12 cellular contexts compared by ENCODE assay signal in genomic region chr11:299951-300735, GRCh38. TPM values are rescaled to one million over a fixed set of nuclear protein-coding genes. Genes with fewer than 3 reads are reported as not detected.
DNase-seq lines count a peak whose midpoint lies in the region; ATAC-seq, FAIRE-seq and TF ChIP-seq lines count a peak whose summit lies in the region.
"Had no signal": no experiment of that assay in that cellular context is flagged by ENCODE, and none has a peak within 500 bp of the region (broad histone marks: within the 10 kb centered on the region; RNA-seq: fewer than 3 reads in every experiment).

No MANE protein-coding gene starts in this region.

- POLR2A ChIA-PET in GM12878 (lab: Charles Lee): no interaction called here

- peaks cover 17% of the 10 kb centered on the region for H3K4me1 ChIP-seq in GM12878 (ENCODE audit: control insufficient read depth, insufficient read depth, low read length)

- no peak overlapping the region for H3K9ac ChIP-seq in GM12878 (ENCODE audit: control insufficient read depth, insufficient read depth, low read length)

- FAIRE-seq in GM12878 (lab: Jason Lieb, UNC) (no peak), HTR-8/SVneo (lab: Jason Lieb, UNC) (no peak)

- no peaks in the 10 kb centered on the region for H3K36me3 ChIP-seq in H7 (replicated peaks; ENCODE audit: control insufficient read depth, insufficient read depth, low read length)
- H3K36me3 ChIP-seq in GM12878 (ENCODE audit: control insufficient read depth in 2 of 2, insufficient read depth in 2 of 2, low read length in 1 of 2): no peaks in the 10 kb centered on the region
- no peaks in the 10 kb centered on the region for H3K36me3 ChIP-seq in kidney epithelial cell (ENCODE audit: control insufficient read depth, insufficient read depth, low read length)
- H3K36me3 ChIP-seq: HAP-1 had no signal

- H2AFZ ChIP-seq in GM12878 (ENCODE audit: control insufficient read depth, low read depth, low read length): no peak overlapping the region

- intact Hi-C loops in GM12878 (cut with micrococcal nuclease; ENCODE audit: unreplicated experiment) (loop anchor here (10.0 kb wide), 1 partner anchor 145 kb away; the partner anchor contains the start of gene ANO9), dorsolateral prefrontal cortex (cut with DNase I) (loop anchor here in 1 of 2 donors (5.0 kb wide), 1 partner anchor 57 kb away; no protein-coding TSS in a partner anchor)

- TF ChIP-seq CTCF in GM12878 (IDR thresholded peaks at IDR 0.05 in 2 of 3, conservative IDR thresholded peaks at IDR 0.05 in 1 of 3; ENCODE audit: control insufficient read depth in 2 of 3, extremely low read depth in 1 of 3, insufficient read depth in 1 of 3, low read depth in 3 of 3, low read length in 3 of 3): peak; percentile 11 to 32 (median 22); a peak in 3 of 6 replicates
- TF ChIP-seq CTCF in kidney epithelial cell (IDR thresholded peaks at IDR 0.05; ENCODE audit: insufficient read depth, low read length, poor library complexity, severe bottlenecking): peak; percentile 30
- TF ChIP-seq CTCF in dorsolateral prefrontal cortex (IDR thresholded peaks at IDR 0.05 in 54 of 56, conservative IDR thresholded peaks at IDR 0.05 in 2 of 56; ENCODE audit: low read depth in 1 of 56, partially characterized antibody in 56 of 56): no peak

- in situ Hi-C loops in GM12878 (cut with MboI): no loop called here

- peak; percentile 36 for ATAC-seq in GM12878
- no peak for ATAC-seq in GM18861 (IDR thresholded peaks at IDR 0.05; ENCODE audit: unreplicated experiment)

- TF ChIP-seq POLR2A in GM12878 (IDR thresholded peaks at IDR 0.05; ENCODE audit: low read depth, low read length): no peak

- no peak for TF ChIP-seq EP300 in GM12878 (IDR thresholded peaks at IDR 0.05; ENCODE audit: borderline replicate concordance in 1 of 2, control insufficient read depth in 1 of 2, low read depth in 2 of 2, low read length in 2 of 2)

- no peaks in the 10 kb centered on the region for H3K27me3 ChIP-seq in H7 (ENCODE audit: control insufficient read depth, insufficient read depth, low read length)
- no peaks in the 10 kb centered on the region; a peak in 1 of 4 replicates for H3K27me3 ChIP-seq in GM12878 (replicated peaks in 1 of 2; ENCODE audit: control insufficient read depth in 2 of 2, insufficient read depth in 2 of 2, low read length in 1 of 2)
- peaks cover 32% of the 10 kb centered on the region for H3K27me3 ChIP-seq in kidney epithelial cell (ENCODE audit: control insufficient read depth, insufficient read depth, low read length)
- peaks cover 0 to 30% (median 0%) of the 10 kb centered on the region in 45 donors for H3K27me3 ChIP-seq in dorsolateral prefrontal cortex

- SMC1A ChIA-PET in GM12878 (lab: Charles Lee; ENCODE audit: uncharacterized antibody, unreplicated experiment): no interaction called here

- no peak overlapping the region for H3K4me2 ChIP-seq in GM12878 (ENCODE audit: control insufficient read depth, insufficient read depth)

- no peaks in the 10 kb centered on the region for H4K20me1 ChIP-seq in GM12878 (ENCODE audit: control insufficient read depth, insufficient read depth)

- H3K27ac ChIP-seq in GM12878 (ENCODE audit: control insufficient read depth, insufficient read depth) (no peak overlapping the region), dorsolateral prefrontal cortex (no peak overlapping the region)

- RAD21 ChIA-PET in GM12878 (lab: Charles Lee; ENCODE audit: unreplicated experiment): interaction anchor here (1.0 kb wide), 1 partner anchor 50 kb away, joined by 3 read pairs; no protein-coding TSS in a partner anchor

- CTCF ChIA-PET in GM12878 (lab: Yijun Ruan, JAX): interaction anchor here (0.6 to 1.6 kb wide), 4 partner anchors 12 to 62 kb away, joined by 3 to 4 read pairs (median 4); partner anchors contain the start of gene PGGHG

- TF ChIP-seq RAD21 in GM12878 (IDR thresholded peaks at IDR 0.05; ENCODE audit: insufficient read depth, low read depth, low read length): no peak

- no peaks in the 10 kb centered on the region for H3K9me3 ChIP-seq in GM12878 (replicated peaks; ENCODE audit: control insufficient read depth, insufficient read depth, low read length)
- H3K9me3 ChIP-seq: HAP-1 had no signal

- DNase-seq in AG08395 (ENCODE audit: low spot score) (peak; percentile 25), H7 (peak; percentile 92), GM12878 (ENCODE audit: low read depth, low spot score) (no peak), kidney epithelial cell (ENCODE audit: low read depth) (no peak), C1 segment of cervical spinal cord (lab: John Stamatoyannopoulos, UW) (no peak), HTR-8/SVneo (ENCODE audit: insufficient read length, low spot score) (no peak), dorsolateral prefrontal cortex (no peak)
- DNase-seq: NCI-H1092, trophoblast cell had no signal

- WGBS in GM12878 (ENCODE audit: insufficient coverage, insufficient replicate concordance, low lambda C conversion rate, missing lambda C conversion rate): 42% methylated on average over 20 of the region's 20 CpGs

- H3K79me2 ChIP-seq in GM12878 (ENCODE audit: control insufficient read depth, insufficient read depth, low read length): no peaks in the 10 kb centered on the region

- no peak overlapping the region for H3K4me3 ChIP-seq in H7 (ENCODE audit: insufficient read depth, low read depth, low read length)
- no peak overlapping the region for H3K4me3 ChIP-seq in GM12878
- no peak overlapping the region for H3K4me3 ChIP-seq in kidney epithelial cell (ENCODE audit: low read depth, low read length)
- H3K4me3 ChIP-seq in dorsolateral prefrontal cortex: no peak overlapping the region
- H3K4me3 ChIP-seq: HAP-1 had no signal

- BruUV-seq in GM12878 (replicated peaks; lab: Mats Ljungman, UMichigan): no TSS peak

RNA-seq across cellular contexts. Expression of gene IFITM5, which starts 0.8 kb away (rescaled TPM):
- not detected in 2 replicates for total RNA-seq in H7 (2014; rRNA removed; shearing (Covaris generic))
- total RNA-seq in GM12878 (2013; cell fraction: nucleolus; rRNA removed): not detected in 2 replicates
- not detected in 2 replicates for total RNA-seq in GM12878 (2014; rRNA removed)
- total RNA-seq in GM12878 (2014; rRNA removed; fragmentation: Illumina TruSeq; extraction: Trizol): not detected in 2 replicates
- not detected in 2 replicates for total RNA-seq in GM12878 (2021)
- polyA plus RNA-seq in GM12878 (2011; ENCODE audit: low read depth): not detected
- polyA plus RNA-seq in GM12878 (2011; rRNA removed): not detected in 2 replicates
- not detected in 2 replicates for polyA plus RNA-seq in GM12878 (2011; cell fraction: cytosol; rRNA removed)
- not detected in 2 replicates for polyA plus RNA-seq in GM12878 (2011; cell fraction: nucleus; rRNA removed)
- not detected in 2 replicates for polyA plus RNA-seq in GM12878 (2012)
- not detected in 2 replicates for polyA plus RNA-seq in GM12878 (2014; fragmentation: Illumina TruSeq; extraction: Trizol)
- not detected for polyA plus RNA-seq in GM12878 (2014; fragmentation: Nextera tagmentation; extraction: Ambion mirVana)
- not detected in 2 replicates for polyA plus RNA-seq in GM12878 (2014; rRNA removed)
- not detected for polyA plus RNA-seq in GM12878 (2016; fragmentation: Nextera tagmentation; extraction: Ambion mirVana)
- polyA minus RNA-seq in GM12878 (2011; rRNA and poly(A)+ RNA removed): not detected in 2 replicates
- not detected in 2 replicates for polyA minus RNA-seq in GM12878 (2011; cell fraction: cytosol; rRNA and poly(A)+ RNA removed)
- polyA minus RNA-seq in GM12878 (2011; cell fraction: nucleus; rRNA and poly(A)+ RNA removed): not detected in 2 replicates
- total RNA-seq in kidney epithelial cell: not detected in 2 replicates
- under 1 TPM in 1 of 120 experiments, not detected in 119; 0.76 TPM for total RNA-seq in dorsolateral prefrontal cortex
- total RNA-seq: RPMI7951 had no signal

RNA-seq across cellular contexts. Expression of gene IFITM2, which starts 7.5 kb away (rescaled TPM):
- total RNA-seq in H7 (2014; rRNA removed; shearing (Covaris generic)): 374 and 379 TPM in 2 replicates
- total RNA-seq in GM12878 (2013; cell fraction: nucleolus; rRNA removed): 32.0 and 32.3 TPM in 2 replicates
- total RNA-seq in GM12878 (2014; rRNA removed) (267 and 271 TPM in 2 replicates), GM12878 (2014; rRNA removed; fragmentation: Illumina TruSeq; extraction: Trizol) (295 and 327 TPM in 2 replicates), GM12878 (2021) (676 and 768 TPM in 2 replicates), kidney epithelial cell (39.9 and 55.0 TPM in 2 replicates), dorsolateral prefrontal cortex (100 to 1,000 TPM in 70 of 120 experiments, 10 to 100 TPM in 50; 21.6 to 340 (median 114) TPM)
- 582 TPM for polyA plus RNA-seq in GM12878 (2011; ENCODE audit: low read depth)
- polyA plus RNA-seq in GM12878 (2011; rRNA removed) (116 and 205 TPM in 2 replicates), GM12878 (2014; fragmentation: Illumina TruSeq; extraction: Trizol) (422 and 741 TPM in 2 replicates), GM12878 (2014; fragmentation: Nextera tagmentation; extraction: Ambion mirVana) (1,000 to 10,000 TPM; 2,669 to 3,672 TPM), GM12878 (2014; rRNA removed) (611 and 755 TPM in 2 replicates), GM12878 (2016; fragmentation: Nextera tagmentation; extraction: Ambion mirVana) (100 to 1,000 TPM; 707 to 829 TPM)
- polyA plus RNA-seq in GM12878 (2011; cell fraction: cytosol; rRNA removed): 159 and 247 TPM in 2 replicates
- polyA plus RNA-seq in GM12878 (2011; cell fraction: nucleus; rRNA removed): 40.7 and 48.7 TPM in 2 replicates
- 605 and 961 TPM in 2 replicates for polyA plus RNA-seq in GM12878 (2012)
- 67.7 and 77.6 TPM in 2 replicates for polyA minus RNA-seq in GM12878 (2011; rRNA and poly(A)+ RNA removed)
- polyA minus RNA-seq in GM12878 (2011; cell fraction: cytosol; rRNA and poly(A)+ RNA removed): 83.9 and 93.5 TPM in 2 replicates
- 31.3 and 51.8 TPM in 2 replicates for polyA minus RNA-seq in GM12878 (2011; cell fraction: nucleus; rRNA and poly(A)+ RNA removed)

RNA-seq across cellular contexts. Expression of gene PGGHG, which starts 11.2 kb away (rescaled TPM):
- total RNA-seq in H7 (2014; rRNA removed; shearing (Covaris generic)): 69.0 and 102 TPM in 2 replicates
- total RNA-seq in GM12878 (2013; cell fraction: nucleolus; rRNA removed): 80.7 and 93.8 TPM in 2 replicates
- 3.5 and 3.9 TPM in 2 replicates for total RNA-seq in GM12878 (2014; rRNA removed)
- total RNA-seq in GM12878 (2014; rRNA removed; fragmentation: Illumina TruSeq; extraction: Trizol): 1.3 and 1.9 TPM in 2 replicates
- total RNA-seq in GM12878 (2021): 7.3 and 8.2 TPM in 2 replicates
- polyA plus RNA-seq in GM12878 (2011; ENCODE audit: low read depth): 13.0 TPM
- polyA plus RNA-seq in GM12878 (2011; rRNA removed): 1.7 and 2.9 TPM in 2 replicates
- 2.1 and 4.4 TPM in 2 replicates for polyA plus RNA-seq in GM12878 (2011; cell fraction: cytosol; rRNA removed)
- polyA plus RNA-seq in GM12878 (2011; cell fraction: nucleus; rRNA removed): 82.4 and 97.9 TPM in 2 replicates
- polyA plus RNA-seq in GM12878 (2012): 34.6 and 36.7 TPM in 2 replicates
- 0.17 and 1.5 TPM in 2 replicates for polyA plus RNA-seq in GM12878 (2014; fragmentation: Illumina TruSeq; extraction: Trizol)
- polyA plus RNA-seq in GM12878 (2014; fragmentation: Nextera tagmentation; extraction: Ambion mirVana): under 1 TPM; 0.10 to 0.27 TPM
- 7.9 and 8.3 TPM in 2 replicates for polyA plus RNA-seq in GM12878 (2014; rRNA removed)
- 1 to 10 TPM; 1.0 to 1.7 TPM for polyA plus RNA-seq in GM12878 (2016; fragmentation: Nextera tagmentation; extraction: Ambion mirVana)
- polyA minus RNA-seq in GM12878 (2011; rRNA and poly(A)+ RNA removed): 0.80 and 2.4 TPM in 2 replicates
- polyA minus RNA-seq in GM12878 (2011; cell fraction: cytosol; rRNA and poly(A)+ RNA removed): 0.80 and 1.1 TPM in 2 replicates
- polyA minus RNA-seq in GM12878 (2011; cell fraction: nucleus; rRNA and poly(A)+ RNA removed): 7.3 and 13.1 TPM in 2 replicates
- 10.5 and 13.1 TPM in 2 replicates for total RNA-seq in kidney epithelial cell
- total RNA-seq in dorsolateral prefrontal cortex: 10 to 100 TPM in 62 of 120 experiments, 1 to 10 TPM in 58; 2.7 to 23.2 (median 10.1) TPM

RNA-seq across cellular contexts. Expression of gene IFITM1, which starts 13.7 kb away (rescaled TPM):
- total RNA-seq in H7 (2014; rRNA removed; shearing (Covaris generic)): 1,398 and 1,404 TPM in 2 replicates
- total RNA-seq in GM12878 (2013; cell fraction: nucleolus; rRNA removed): 166 and 177 TPM in 2 replicates
- total RNA-seq in GM12878 (2014; rRNA removed) (543 and 574 TPM in 2 replicates), GM12878 (2014; rRNA removed; fragmentation: Illumina TruSeq; extraction: Trizol) (485 and 549 TPM in 2 replicates), GM12878 (2021) (396 and 453 TPM in 2 replicates), kidney epithelial cell (38.2 and 42.4 TPM in 2 replicates), dorsolateral prefrontal cortex (100 to 1,000 TPM in 23 of 120 experiments, 10 to 100 TPM in 97; 19.2 to 217 (median 70.2) TPM)
- polyA plus RNA-seq in GM12878 (2011; ENCODE audit: low read depth): 839 TPM
- polyA plus RNA-seq in GM12878 (2011; rRNA removed) (240 and 671 TPM in 2 replicates), GM12878 (2014; fragmentation: Illumina TruSeq; extraction: Trizol) (491 and 1,007 TPM in 2 replicates), GM12878 (2014; fragmentation: Nextera tagmentation; extraction: Ambion mirVana) (1,000 to 10,000 TPM; 1,771 to 2,788 TPM), GM12878 (2014; rRNA removed) (864 and 887 TPM in 2 replicates), GM12878 (2016; fragmentation: Nextera tagmentation; extraction: Ambion mirVana) (100 to 1,000 TPM; 456 to 479 TPM)
- 1,141 and 1,225 TPM in 2 replicates for polyA plus RNA-seq in GM12878 (2011; cell fraction: cytosol; rRNA removed)
- polyA plus RNA-seq in GM12878 (2011; cell fraction: nucleus; rRNA removed): 403 and 488 TPM in 2 replicates
- 758 and 904 TPM in 2 replicates for polyA plus RNA-seq in GM12878 (2012)
- 804 and 1,098 TPM in 2 replicates for polyA minus RNA-seq in GM12878 (2011; rRNA and poly(A)+ RNA removed)
- 178 and 190 TPM in 2 replicates for polyA minus RNA-seq in GM12878 (2011; cell fraction: cytosol; rRNA and poly(A)+ RNA removed)
- polyA minus RNA-seq in GM12878 (2011; cell fraction: nucleus; rRNA and poly(A)+ RNA removed): 183 and 217 TPM in 2 replicates

RNA-seq across cellular contexts. Expression of gene IFITM3, which starts 20.5 kb away (rescaled TPM):
- 278 and 328 TPM in 2 replicates for total RNA-seq in H7 (2014; rRNA removed; shearing (Covaris generic))
- 0.61 TPM in 1 of 2 replicates, not detected in the other for total RNA-seq in GM12878 (2013; cell fraction: nucleolus; rRNA removed)
- total RNA-seq in GM12878 (2014; rRNA removed) (0.33 and 1.3 TPM in 2 replicates), GM12878 (2014; rRNA removed; fragmentation: Illumina TruSeq; extraction: Trizol) (0.54 and 0.88 TPM in 2 replicates), GM12878 (2021) (2.5 and 3.0 TPM in 2 replicates), kidney epithelial cell (93.7 and 125 TPM in 2 replicates), dorsolateral prefrontal cortex (100 to 1,000 TPM in 115 of 120 experiments, 10 to 100 TPM in 5; 78.3 to 905 (median 216) TPM)
- 2.3 TPM for polyA plus RNA-seq in GM12878 (2011; ENCODE audit: low read depth)
- polyA plus RNA-seq in GM12878 (2011; rRNA removed) (0.58 and 0.98 TPM in 2 replicates), GM12878 (2014; fragmentation: Illumina TruSeq; extraction: Trizol) (1.5 TPM in 1 of 2 replicates, not detected in the other), GM12878 (2014; fragmentation: Nextera tagmentation; extraction: Ambion mirVana) (1 to 10 TPM; 2.1 to 2.3 TPM), GM12878 (2014; rRNA removed) (0.77 and 1.8 TPM in 2 replicates), GM12878 (2016; fragmentation: Nextera tagmentation; extraction: Ambion mirVana) (1 to 10 TPM; 2.2 to 3.6 TPM)
- 0.54 and 1.2 TPM in 2 replicates for polyA plus RNA-seq in GM12878 (2011; cell fraction: cytosol; rRNA removed)
- polyA plus RNA-seq in GM12878 (2011; cell fraction: nucleus; rRNA removed): 1.2 and 1.6 TPM in 2 replicates
- 2.1 and 2.4 TPM in 2 replicates for polyA plus RNA-seq in GM12878 (2012)
- polyA minus RNA-seq in GM12878 (2011; rRNA and poly(A)+ RNA removed): not detected in 2 replicates
- polyA minus RNA-seq in GM12878 (2011; cell fraction: cytosol; rRNA and poly(A)+ RNA removed): 3.7 and 7.7 TPM in 2 replicates
- 0.97 and 1.3 TPM in 2 replicates for polyA minus RNA-seq in GM12878 (2011; cell fraction: nucleus; rRNA and poly(A)+ RNA removed)

Comparison
In these comparisons a context has a peak if more than half of its experiments do, and no peak if none do; other contexts are left out.
1. DNase-seq: peak in AG08395 (single experiment) and H7 (single experiment); none in GM12878 (single experiment), kidney epithelial cell (single experiment), C1 segment of cervical spinal cord (0 of 14), HTR-8/SVneo (single experiment) and dorsolateral prefrontal cortex (0 of 10).
2. CTCF ChIP-seq: peak in GM12878 (3 of 3) and kidney epithelial cell (single experiment); none in dorsolateral prefrontal cortex (0 of 56).